27 cellular contexts compared by ENCODE assay signal in the genomic region with DNA sequence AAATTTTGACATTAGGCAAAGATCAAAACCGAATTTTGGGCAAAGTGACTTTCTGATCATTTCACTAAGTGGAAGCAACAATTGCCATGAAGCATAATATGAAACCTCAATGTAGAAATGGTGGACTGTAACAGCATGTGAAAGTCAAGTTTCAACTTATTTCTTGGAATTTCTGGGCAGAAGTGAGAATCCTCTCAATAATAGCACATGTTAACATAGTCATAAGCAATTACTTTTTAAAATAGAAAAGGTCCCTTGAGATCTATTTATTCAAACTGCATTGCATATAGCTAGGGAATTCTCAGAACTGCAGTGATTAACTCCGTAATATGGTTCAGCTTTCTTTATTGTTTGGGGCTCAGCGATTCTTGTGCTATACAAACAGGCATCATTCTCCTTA.
"Had no signal": no experiment of that assay in that cellular context is flagged by ENCODE, and none has a peak within 500 bp of the region (broad histone marks: within the 10 kb centered on the region; RNA-seq: fewer than 3 reads in every experiment).

No MANE protein-coding gene starts in this region.

- H3K27me3 ChIP-seq: neural progenitor cell, ovary, right lobe of liver, sigmoid colon, stomach, thyroid gland, tibial nerve, upper lobe of left lung, vagina had no signal

- H3K27me3 Mint-ChIP-seq: naive thymus-derived CD8-positive, alpha-beta T cell; stimulated activated naive CD8-positive, alpha-beta T cell treated with anti-CD3 and anti-CD28 coated beads, Interleukin-15, Interleukin-2, amounts not matched to agents 100 ng/mL and 50 ng/mL, for 24 hours had no signal

- H3K4me1 Mint-ChIP-seq: neural progenitor cell; stimulated activated effector memory CD8-positive, alpha-beta T cell treated with anti-CD3 and anti-CD28 coated beads, Interleukin-12 subunit alpha, Interleukin-12 subunit beta, amount 100 ng/mL, for 72 hours had no signal

- DNase-seq: naive thymus-derived CD8-positive, alpha-beta T cell; occipital lobe; ovary; posterior cingulate gyrus; psoas muscle; right cardiac atrium; right lobe of liver; sigmoid colon; small intestine; stimulated activated CD4-positive, alpha-beta T cell treated with anti-CD3 and anti-CD28 coated beads, Interleukin-15, amount 100 ng/mL, for 24 hours; stimulated activated CD4-positive, alpha-beta T cell treated with anti-CD3 and anti-CD28 coated beads, Interleukin-2, amount 100 ng/mL, for 24 hours; stimulated activated CD4-positive, alpha-beta T cell treated with anti-CD3 and anti-CD28 coated beads, Interleukin-2, amount 100 ng/mL, for 48 hours; stimulated activated CD4-positive, alpha-beta T cell treated with anti-CD3 and anti-CD28 coated beads, Interleukin-4, amount 100 ng/mL, for 24 hours; stimulated activated naive CD4-positive, alpha-beta T cell treated with Interleukin-2 at 50 U/mL for 16 hours; stomach; thyroid gland; trophoblast cell; upper lobe of left lung had no signal

- H3K36me3 ChIP-seq: neural progenitor cell, ovary, right lobe of liver, sigmoid colon, stomach, thoracic aorta, thyroid gland, tibial nerve, upper lobe of left lung, vagina had no signal

- H3K4me1 ChIP-seq: parathyroid adenoma, psoas muscle, right lobe of liver, sigmoid colon, stomach, thyroid gland, tibial nerve, upper lobe of left lung, vagina had no signal

- H3K9ac ChIP-seq: neural progenitor cell, parathyroid adenoma had no signal

- H3K36me3 Mint-ChIP-seq: naive thymus-derived CD8-positive, alpha-beta T cell; neural progenitor cell; stimulated activated effector memory CD8-positive, alpha-beta T cell treated with anti-CD3 and anti-CD28 coated beads, Interleukin-12 subunit alpha, Interleukin-12 subunit beta, amount 100 ng/mL, for 72 hours had no signal

- H3K79me2 ChIP-seq: parathyroid adenoma had no signal

- H2AFZ ChIP-seq: neural progenitor cell, parathyroid adenoma had no signal

- ATAC-seq: naive thymus-derived CD8-positive, alpha-beta T cell; psoas muscle; right cardiac atrium; right lobe of liver; stimulated activated effector memory CD8-positive, alpha-beta T cell treated with anti-CD3 and anti-CD28 coated beads, Interleukin-12 subunit alpha, Interleukin-12 subunit beta, amount 100 ng/mL, for 72 hours had no signal

- H3K9me3 ChIP-seq: ovary, psoas muscle, right lobe of liver, sigmoid colon, stomach, thoracic aorta, thyroid gland, tibial nerve, upper lobe of left lung, vagina had no signal

- H3K4me3 Mint-ChIP-seq: naive thymus-derived CD8-positive, alpha-beta T cell; nephron; neural progenitor cell; stimulated activated effector memory CD8-positive, alpha-beta T cell treated with anti-CD3 and anti-CD28 coated beads, Interleukin-12 subunit alpha, Interleukin-12 subunit beta, amount 100 ng/mL, for 72 hours; stimulated activated naive CD8-positive, alpha-beta T cell treated with anti-CD3 and anti-CD28 coated beads, Interleukin-15, Interleukin-2, amounts not matched to agents 100 ng/mL and 50 ng/mL, for 24 hours had no signal

- H3K27ac ChIP-seq: neural progenitor cell, ovary, parathyroid adenoma, psoas muscle, right lobe of liver, sigmoid colon, stomach, thoracic aorta, thyroid gland, tibial nerve, upper lobe of left lung, vagina had no signal

- H3K4me3 ChIP-seq: neural progenitor cell, ovary, psoas muscle, right lobe of liver, sigmoid colon, stomach, thoracic aorta, thyroid gland, tibial nerve, upper lobe of left lung, vagina had no signal

- H3K4me2 ChIP-seq: neural progenitor cell had no signal

- H3K9me3 Mint-ChIP-seq: naive thymus-derived CD8-positive, alpha-beta T cell; nephron; neural progenitor cell; stimulated activated effector memory CD8-positive, alpha-beta T cell treated with anti-CD3 and anti-CD28 coated beads, Interleukin-12 subunit alpha, Interleukin-12 subunit beta, amount 100 ng/mL, for 72 hours; stimulated activated naive CD8-positive, alpha-beta T cell treated with anti-CD3 and anti-CD28 coated beads, Interleukin-15, Interleukin-2, amounts not matched to agents 100 ng/mL and 50 ng/mL, for 24 hours had no signal

- H3K27ac Mint-ChIP-seq: naive thymus-derived CD8-positive, alpha-beta T cell; nephron; neural progenitor cell; progenitor cell of endocrine pancreas; stimulated activated effector memory CD8-positive, alpha-beta T cell treated with anti-CD3 and anti-CD28 coated beads, Interleukin-12 subunit alpha, Interleukin-12 subunit beta, amount 100 ng/mL, for 72 hours; stimulated activated naive CD8-positive, alpha-beta T cell treated with anti-CD3 and anti-CD28 coated beads, Interleukin-15, Interleukin-2, amounts not matched to agents 100 ng/mL and 50 ng/mL, for 24 hours had no signal
